In the genomic region with DNA sequence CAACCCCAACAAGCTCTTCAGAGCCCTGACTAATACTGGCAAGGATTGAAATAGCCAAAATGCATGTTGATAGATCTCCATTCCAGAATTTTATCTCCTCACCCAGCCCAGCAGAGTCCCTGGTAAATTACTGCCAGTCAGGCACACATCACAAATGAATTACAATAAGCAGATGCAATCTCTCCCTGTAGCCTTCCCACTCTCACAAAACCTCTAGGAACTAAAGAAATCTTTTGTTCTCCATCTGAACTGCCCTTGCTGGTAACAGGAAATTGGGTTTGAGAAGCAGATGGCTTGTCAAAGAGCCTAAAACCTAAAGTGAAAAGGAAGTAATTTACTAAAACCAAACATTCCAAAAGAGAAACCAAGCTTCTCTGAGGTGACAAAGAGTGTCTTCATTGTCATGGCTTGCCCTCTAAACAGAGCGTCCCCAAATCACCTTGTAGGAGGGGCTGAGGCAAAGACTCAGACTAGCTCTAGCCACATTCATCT, we compare ENCODE assay signal across 8 cellular contexts. TPM values are rescaled to one million over a fixed set of nuclear protein-coding genes. Genes with fewer than 3 reads are reported as not detected.
DNase-seq lines count a peak whose midpoint lies in the region; ATAC-seq, FAIRE-seq and TF ChIP-seq lines count a peak whose summit lies in the region.

No MANE protein-coding gene starts in this region.

- no peaks in the 10 kb centered on the region for H3K9me3 ChIP-seq in astrocyte (ENCODE audit: insufficient read depth, low read depth, low read length)
- H3K9me3 ChIP-seq in testis, result no peaks in the 10 kb centered on the region

- H3K4me1 ChIP-seq in astrocyte (ENCODE audit: insufficient read depth, low read length), result no peaks in the 10 kb centered on the region
- H3K4me1 ChIP-seq in testis, result no peaks in the 10 kb centered on the region

- H3K4me3 ChIP-seq in astrocyte (ENCODE audit: insufficient read depth, low read depth, low read length) (no peak overlapping the region), testis (no peak overlapping the region)

- H3K79me2 ChIP-seq in astrocyte (ENCODE audit: insufficient read depth, low read length), result peaks cover 10% of the 10 kb centered on the region

- no peaks in the 10 kb centered on the region for H3K36me3 ChIP-seq in astrocyte (ENCODE audit: insufficient read depth, low read length)
- H3K36me3 ChIP-seq in testis (ENCODE audit: low read depth, missing control alignments), result no peaks in the 10 kb centered on the region

- TF ChIP-seq CTCF in astrocyte (IDR thresholded peaks at IDR 0.05; ENCODE audit: insufficient read depth, low read depth, low read length), result no peak
- TF ChIP-seq CTCF in progenitor cell of endocrine pancreas (IDR thresholded peaks at IDR 0.05; ENCODE audit: unreplicated experiment), result no peak
- TF ChIP-seq CTCF in testis (IDR thresholded peaks at IDR 0.05), result no peak

- H3K4me3 Mint-ChIP-seq in astrocyte (ENCODE audit: unreplicated experiment), result no peak overlapping the region
- no peak overlapping the region for H3K4me3 Mint-ChIP-seq in progenitor cell of endocrine pancreas (ENCODE audit: low read depth)

- H3K27ac ChIP-seq in astrocyte (ENCODE audit: low read depth, low read length) (no peak overlapping the region), testis (no peak overlapping the region)

- in situ Hi-C loops in KBM-7 (cut with MboI; ENCODE audit: low pct_unique_long_range_greater_than_20kb, low sequenced_read_pairs), result no loop called here

- H3K9me3 Mint-ChIP-seq in astrocyte (ENCODE audit: unreplicated experiment), result no peaks in the 10 kb centered on the region
- no peaks in the 10 kb centered on the region for H3K9me3 Mint-ChIP-seq in progenitor cell of endocrine pancreas (ENCODE audit: low read depth)

- no peak for DNase-seq in activated CD4-positive, CD25-positive, alpha-beta regulatory T cell treated with anti-CD3 and anti-CD28 coated beads, Interleukin-2, amount 50 U/mL, for 72 hours
- DNase-seq in KBM-7 (peak; percentile 94), astrocyte (ENCODE audit: low read depth) (peak; percentile 24), progenitor cell of endocrine pancreas (ENCODE audit: low spot score, unreplicated experiment) (no peak), testis (no peak), NCI-H2227 (lab: John Stamatoyannopoulos, UW; ENCODE audit: unreplicated experiment) (no peak)

- ATAC-seq in activated CD4-positive, CD25-positive, alpha-beta regulatory T cell treated with anti-CD3 and anti-CD28 coated beads, Interleukin-2, amount 50 U/mL, for 24 hours, result peak; percentile 55 to 79
- no peak for ATAC-seq in GM21367 (IDR thresholded peaks at IDR 0.05; ENCODE audit: unreplicated experiment)

- intact Hi-C loops in testis (cut with DNase I; ENCODE audit: low total_unique reads), result no loop called here

- H2AFZ ChIP-seq in astrocyte (ENCODE audit: low read depth, low read length), result no peak overlapping the region

- 63 to 68% methylated on average over 1 of the region's 1 CpG for WGBS in testis, 2 donors

- no peaks in the 10 kb centered on the region for H3K27me3 Mint-ChIP-seq in astrocyte (ENCODE audit: low read depth, unreplicated experiment)
- H3K27me3 Mint-ChIP-seq in progenitor cell of endocrine pancreas, result no peaks in the 10 kb centered on the region

- H3K27ac Mint-ChIP-seq in astrocyte (ENCODE audit: unreplicated experiment) (peak overlapping the region; percentile 75), progenitor cell of endocrine pancreas (peak overlapping the region; percentile 5)

- H3K4me1 Mint-ChIP-seq in astrocyte (ENCODE audit: low read depth, unreplicated experiment), result peaks cover 12% of the 10 kb centered on the region
- peaks cover 7% of the 10 kb centered on the region for H3K4me1 Mint-ChIP-seq in progenitor cell of endocrine pancreas (ENCODE audit: low read depth)

- no peaks in the 10 kb centered on the region for H3K36me3 Mint-ChIP-seq in astrocyte (ENCODE audit: low read depth, unreplicated experiment)
- peaks cover 4% of the 10 kb centered on the region for H3K36me3 Mint-ChIP-seq in progenitor cell of endocrine pancreas (ENCODE audit: insufficient read depth)

- FAIRE-seq in astrocyte (lab: Jason Lieb, UNC), result no peak

- no peak for TF ChIP-seq POLR2A in testis (IDR thresholded peaks at IDR 0.05)

- H4K20me1 ChIP-seq in astrocyte (ENCODE audit: insufficient read depth, low read length), result peaks cover 54% of the 10 kb centered on the region

- H3K9ac ChIP-seq in astrocyte (ENCODE audit: low read length), result no peak overlapping the region

- no peak overlapping the region for H3K4me2 ChIP-seq in astrocyte (ENCODE audit: low read length)

- H3K27me3 ChIP-seq in astrocyte (ENCODE audit: insufficient read depth, low read length), result no peaks in the 10 kb centered on the region
- no peaks in the 10 kb centered on the region for H3K27me3 ChIP-seq in testis

RNA-seq across cellular contexts. Expression of a gene that starts 59.5 kb away (rescaled TPM):
- 44.8 and 51.7 TPM in 2 replicates for total RNA-seq in astrocyte
- total RNA-seq in progenitor cell of endocrine pancreas, result 45.2 and 50.8 TPM in 2 replicates
- total RNA-seq in testis, result 10 to 100 TPM; 29.8 to 30.2 TPM
- 20.1 TPM for polyA plus RNA-seq in testis (ENCODE audit: insufficient read depth, low read depth, low replicate concordance)

Comparison
In these comparisons a context has a peak if more than half of its experiments do, and no peak if none do; other contexts are left out.
1. DNase-seq: peak in KBM-7 (single experiment) and astrocyte (single experiment); none in activated CD4-positive, CD25-positive, alpha-beta regulatory T cell treated with anti-CD3 and anti-CD28 coated beads, Interleukin-2, amount 50 U/mL, for 72 hours (single experiment), progenitor cell of endocrine pancreas (single experiment), testis (single experiment) and NCI-H2227 (single experiment).